8 cellular contexts compared by ENCODE assay signal in genomic region chr1:85502625-85503083, GRCh38. TPM values are rescaled to one million over a fixed set of nuclear protein-coding genes. Genes with fewer than 3 reads are reported as not detected.
DNase-seq lines count a peak whose midpoint lies in the region; ATAC-seq, FAIRE-seq and TF ChIP-seq lines count a peak whose summit lies in the region.

No MANE protein-coding gene starts in this region.

- H3K4me3 ChIP-seq in choroid plexus epithelial cell (ENCODE audit: low read depth, low read length): no peak overlapping the region

- intact Hi-C loops in posterior vena cava (cut with DNase I): loop anchor here in 1 of 2 donors (1.0 kb wide), 1 partner anchor 28 kb away; no protein-coding TSS in a partner anchor

- FAIRE-seq in urothelium cell line (lab: Jason Lieb, UNC): no peak

- TF ChIP-seq CTCF in GM12874 (IDR thresholded peaks at IDR 0.05; ENCODE audit: insufficient read depth, low read depth, low read length) (peak; percentile 27; the same call in 1 of the 2 replicates), choroid plexus epithelial cell (conservative IDR thresholded peaks at IDR 0.05; ENCODE audit: low read depth, low read length) (peak; percentile 82)

- peak; percentile 18 for DNase-seq in NCI-H446 treated with DMSO at 0.1 percent for 48 hours (lab: John Stamatoyannopoulos, UW)
- peak; percentile 93 for DNase-seq in choroid plexus epithelial cell (ENCODE audit: low read depth)
- DNase-seq in medulla oblongata (ENCODE audit: extremely low spot score): peak; percentile 65
- DNase-seq in DMS79 (lab: John Stamatoyannopoulos, UW): no peak
- no peak for DNase-seq in urothelium cell line (ENCODE audit: low spot score)
- DNase-seq in posterior vena cava (ENCODE audit: low spot score): no peak

- ATAC-seq in GM19035 (IDR thresholded peaks at IDR 0.05; ENCODE audit: unreplicated experiment): no peak

RNA-seq across cellular contexts. Expression of gene DDAH1, which starts 37.7 kb away (rescaled TPM):
- total RNA-seq in posterior vena cava: 10 to 100 TPM; 31.8 to 46.1 TPM

Comparison
In these comparisons a context has a peak if more than half of its experiments do, and no peak if none do; other contexts are left out.
1. DNase-seq: peak in NCI-H446 treated with DMSO at 0.1 percent for 48 hours (single experiment), choroid plexus epithelial cell (single experiment) and medulla oblongata (single experiment); none in DMS79 (single experiment), urothelium cell line (single experiment) and posterior vena cava (single experiment).